Comparison of ENCODE assay signal across 9 cellular contexts in genomic region chr14:73570913-73571312, GRCh38. TPM values are rescaled to one million over a fixed set of nuclear protein-coding genes. Genes with fewer than 3 reads are reported as not detected.
DNase-seq lines count a peak whose midpoint lies in the region; ATAC-seq and TF ChIP-seq lines count a peak whose summit lies in the region.
"Not testable (repeated sequence)": the region's sequence is repeated elsewhere in the genome, so short reads cannot be mapped to it uniquely, and the experiment has no call there.
"Had no signal": no experiment of that assay in that cellular context is flagged by ENCODE, and none has a peak within 500 bp of the region (broad histone marks: within the 10 kb centered on the region; RNA-seq: fewer than 3 reads in every experiment).

No MANE protein-coding gene starts in this region.

- in situ Hi-C loops in astrocyte of the cerebellum (cut with HindIII; ENCODE audit: low sequenced_read_pairs): not testable (repeated sequence)

- not testable (repeated sequence) for H3K9me3 ChIP-seq in left ventricle myocardium inferior (replicated peaks); upper lobe of right lung

- H3K4me1 ChIP-seq in left ventricle myocardium inferior: peaks cover 50% of the 10 kb centered on the region
- peaks cover 28% of the 10 kb centered on the region for H3K4me1 ChIP-seq in upper lobe of right lung

- TF ChIP-seq CTCF in GM12872 (IDR thresholded peaks at IDR 0.05; ENCODE audit: insufficient read depth, low read depth, low read length): peak; percentile 61
- TF ChIP-seq CTCF in astrocyte of the cerebellum (IDR thresholded peaks at IDR 0.05; ENCODE audit: low read depth, low read length, missing control alignments): peak; percentile 62
- peak; percentile 77 for TF ChIP-seq CTCF in left ventricle myocardium inferior (IDR thresholded peaks at IDR 0.05; ENCODE audit: borderline replicate concordance)
- peak; percentile 70 for TF ChIP-seq CTCF in upper lobe of right lung (IDR thresholded peaks at IDR 0.05)

- H3K27ac ChIP-seq in left ventricle myocardium inferior (replicated peaks) (peak overlapping the region; percentile 96), upper lobe of right lung (peak overlapping the region; percentile 94)

- intact Hi-C loops in left ventricle myocardium inferior (cut with micrococcal nuclease); upper lobe of right lung (cut with DNase I): not testable (repeated sequence)

- not testable (repeated sequence) for H3K27me3 ChIP-seq in left ventricle myocardium inferior (ENCODE audit: low read depth); upper lobe of right lung

- peak; percentile 45 for ATAC-seq in HG02973 (IDR thresholded peaks at IDR 0.05; ENCODE audit: unreplicated experiment)
- peak; percentile 85 for ATAC-seq in upper lobe of right lung

- H3K36me3 ChIP-seq in left ventricle myocardium inferior: peaks cover 18% of the 10 kb centered on the region
- peaks cover 19% of the 10 kb centered on the region for H3K36me3 ChIP-seq in upper lobe of right lung

- not testable (repeated sequence) for H3K4me3 ChIP-seq in astrocyte of the cerebellum (ENCODE audit: low read depth, low read length)
- H3K4me3 ChIP-seq in left ventricle myocardium inferior: peak overlapping the region; percentile 76
- peak overlapping the region; percentile 74 for H3K4me3 ChIP-seq in upper lobe of right lung

- DNase-seq in NCI-H345 (lab: John Stamatoyannopoulos, UW): peak; percentile 59
- DNase-seq in activated CD4-positive, CD25-positive, alpha-beta regulatory T cell treated with anti-CD3 and anti-CD28 coated beads, Interleukin-2, amount 50 U/mL, for 72 hours: peak; percentile 65
- not testable (repeated sequence) for DNase-seq in astrocyte of the cerebellum (ENCODE audit: low read depth)
- DNase-seq in left ventricle myocardium inferior: peak; percentile 63
- peak; percentile 58 for DNase-seq in retina
- DNase-seq in upper lobe of right lung: peak; percentile 84

RNA-seq across cellular contexts. Expression of gene ACOT2, which starts 1.9 kb away (rescaled TPM):
- total RNA-seq in left ventricle myocardium inferior: 191 TPM
- 40.2 TPM for total RNA-seq in upper lobe of right lung

RNA-seq across cellular contexts. Expression of gene HEATR4, which starts 12.2 kb away (rescaled TPM):
- total RNA-seq in left ventricle myocardium inferior (0.38 TPM), upper lobe of right lung (1.6 TPM)

RNA-seq across cellular contexts. Expression of gene ACOT4, which starts 20.8 kb away (rescaled TPM):
- total RNA-seq in left ventricle myocardium inferior (0.77 TPM), upper lobe of right lung (4.5 TPM)

RNA-seq across cellular contexts. Expression of gene ACOT1, which starts 34.0 kb away (rescaled TPM):
- 20.3 TPM for total RNA-seq in left ventricle myocardium inferior
- 16.4 TPM for total RNA-seq in upper lobe of right lung

RNA-seq across cellular contexts. Expression of gene ACOT6, which starts 41.4 kb away (rescaled TPM):
- total RNA-seq in left ventricle myocardium inferior (not detected), upper lobe of right lung (not detected)
- total RNA-seq: subcutaneous adipose tissue had no signal
